In the genomic region with DNA sequence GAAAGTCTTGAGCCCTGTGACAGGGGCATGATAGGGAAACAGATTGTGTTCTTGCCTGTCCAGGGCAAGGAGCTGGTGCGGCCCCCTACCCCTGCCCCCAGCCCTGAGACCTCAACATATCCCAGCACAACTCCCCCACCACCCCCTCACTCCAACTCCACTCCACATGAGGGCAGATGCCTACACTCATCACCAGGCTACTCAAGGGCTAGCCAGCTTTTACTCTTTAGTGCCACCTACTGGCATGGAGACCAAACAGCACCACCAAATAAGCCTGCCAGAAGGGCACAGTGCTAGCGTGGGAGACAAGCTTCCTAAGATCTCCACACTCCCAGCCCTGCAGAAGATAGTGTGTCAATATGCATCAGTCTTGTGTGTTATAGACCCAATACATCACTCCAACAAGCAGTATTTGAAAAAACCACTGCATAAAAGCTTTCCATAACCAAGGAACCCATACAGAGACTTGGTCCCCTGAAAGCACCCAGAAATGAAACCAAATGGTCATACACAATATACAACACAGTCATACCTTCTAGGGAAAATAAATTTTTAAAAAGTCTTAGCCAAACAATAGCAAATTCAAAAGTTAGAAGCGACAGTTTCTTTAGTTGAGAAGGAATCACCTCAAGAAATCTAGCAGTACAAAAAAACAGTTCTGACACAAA, we compare ENCODE assay signal across 8 cellular contexts.
A peak's percentile ranks its signal among the peaks of the same experiment; 100 is the strongest.
DNase-seq lines count a peak whose midpoint lies in the region; ATAC-seq and TF ChIP-seq lines count a peak whose summit lies in the region.

No MANE protein-coding gene starts in this region.

- H3K27me3 ChIP-seq in AG04450 (ENCODE audit: control insufficient read depth, insufficient read depth, low read length) (no peaks in the 10 kb centered on the region), NT2/D1 (ENCODE audit: insufficient read depth, insufficient read length) (no peaks in the 10 kb centered on the region)

- H3K27ac Mint-ChIP-seq in glutamatergic neuron (ENCODE audit: unreplicated experiment), result no peak overlapping the region

- peak overlapping the region; percentile 11 for H3K4me3 Mint-ChIP-seq in activated T-cell treated with anti-CD3 and anti-CD28 coated beads, Interleukin-2, amount 50 U/mL, for 4 hours
- no peak overlapping the region for H3K4me3 Mint-ChIP-seq in glutamatergic neuron (ENCODE audit: unreplicated experiment)

- peaks cover 18% of the 10 kb centered on the region for H3K27me3 Mint-ChIP-seq in activated T-cell treated with anti-CD3 and anti-CD28 coated beads, Interleukin-2, amount 50 U/mL, for 4 hours (ENCODE audit: low read depth)
- no peaks in the 10 kb centered on the region for H3K27me3 Mint-ChIP-seq in glutamatergic neuron (ENCODE audit: unreplicated experiment)

- H3K27ac ChIP-seq in AG04450 (ENCODE audit: low read depth, low read length), result no peak overlapping the region

- H3K9me3 ChIP-seq in AG04450 (ENCODE audit: control insufficient read depth, insufficient read depth, low read length) (peaks cover 3% of the 10 kb centered on the region; the same call in 1 of the 2 replicates), NT2/D1 (ENCODE audit: insufficient read depth, low read length) (peaks cover 3% of the 10 kb centered on the region; the same call in 1 of the 2 replicates)

- DNase-seq in AG04450 (ENCODE audit: low read depth, low spot score) (no peak), NT2/D1 (ENCODE audit: low read depth, low spot score) (peak; percentile 38), glutamatergic neuron (peak; percentile 29), occipital lobe (lab: John Stamatoyannopoulos, UW) (no peak)
- DNase-seq in activated T-cell treated with anti-CD3 and anti-CD28 coated beads, Interleukin-2, amount 50 U/mL, for 4 hours, result peak; percentile 51
- peak; percentile 25 to 28 for DNase-seq in stimulated activated CD4-positive, alpha-beta T cell treated with anti-CD3 and anti-CD28 coated beads, Interleukin-12 subunit alpha, Interleukin-12 subunit beta, amount 100 ng/mL, for 24 hours (ENCODE audit: low read depth in 2 of 2)

- POLR2A ChIA-PET in AG04450 (lab: Yijun Ruan, JAX), result no interaction called here

- no peaks in the 10 kb centered on the region for H3K36me3 ChIP-seq in NT2/D1 (ENCODE audit: insufficient read depth, insufficient read length, low read length)

- no peaks in the 10 kb centered on the region for H3K4me1 ChIP-seq in NT2/D1 (ENCODE audit: insufficient read depth, insufficient read length)

- no peaks in the 10 kb centered on the region for H3K9me3 Mint-ChIP-seq in activated T-cell treated with anti-CD3 and anti-CD28 coated beads, Interleukin-2, amount 50 U/mL, for 4 hours
- peaks cover 2% of the 10 kb centered on the region for H3K9me3 Mint-ChIP-seq in glutamatergic neuron (ENCODE audit: unreplicated experiment)

- no peak overlapping the region for H3K9ac ChIP-seq in NT2/D1 (ENCODE audit: insufficient read length, low read depth)

- H3K36me3 Mint-ChIP-seq in activated T-cell treated with anti-CD3 and anti-CD28 coated beads, Interleukin-2, amount 50 U/mL, for 4 hours (ENCODE audit: insufficient read depth), result no peaks in the 10 kb centered on the region
- H3K36me3 Mint-ChIP-seq in glutamatergic neuron (ENCODE audit: unreplicated experiment), result peaks cover 18% of the 10 kb centered on the region

- TF ChIP-seq CTCF in AG04450 (IDR thresholded peaks at IDR 0.05; ENCODE audit: low read depth, low read length) (peak; percentile 63), glutamatergic neuron (IDR thresholded peaks at IDR 0.05; ENCODE audit: partially characterized antibody, unreplicated experiment) (peak; percentile 61)

- peaks cover 17% of the 10 kb centered on the region for H3K4me1 Mint-ChIP-seq in activated T-cell treated with anti-CD3 and anti-CD28 coated beads, Interleukin-2, amount 50 U/mL, for 4 hours (ENCODE audit: low read depth)
- no peaks in the 10 kb centered on the region for H3K4me1 Mint-ChIP-seq in glutamatergic neuron (ENCODE audit: low read depth, unreplicated experiment)

- ATAC-seq in GM18517 (IDR thresholded peaks at IDR 0.05; ENCODE audit: unreplicated experiment), result peak; percentile 81
- ATAC-seq in HG03025 (IDR thresholded peaks at IDR 0.05; ENCODE audit: low FRiP score, unreplicated experiment), result peak; percentile 82
- ATAC-seq in activated T-cell treated with anti-CD3 and anti-CD28 coated beads, Interleukin-2, amount 50 U/mL, for 4 hours, result peak; percentile 88 to 94

- CTCF ChIA-PET in AG04450 (lab: Charles Lee), result interaction anchor here (0.7 to 1.8 kb wide), 16 partner anchors 12 to 233 kb away, joined by 3 to 38 read pairs (median 5); no protein-coding TSS in a partner anchor

- H3K4me3 ChIP-seq in AG04450 (ENCODE audit: low read depth, low read length), result no peak overlapping the region
- H3K4me3 ChIP-seq in NT2/D1 (ENCODE audit: insufficient read length, low read depth), result no peak overlapping the region

Comparison
In these comparisons a context has a peak if more than half of its experiments do, and no peak if none do; other contexts are left out.
1. DNase-seq: peak in NT2/D1 (single experiment), activated T-cell treated with anti-CD3 and anti-CD28 coated beads, Interleukin-2, amount 50 U/mL, for 4 hours (single experiment), glutamatergic neuron (single experiment) and stimulated activated CD4-positive, alpha-beta T cell treated with anti-CD3 and anti-CD28 coated beads, Interleukin-12 subunit alpha, Interleukin-12 subunit beta, amount 100 ng/mL, for 24 hours (2 of 2); none in AG04450 (single experiment) and occipital lobe (single experiment).
2. Peak in every context shown above with its lines, with median percentiles within 50 percentile points of each other: ATAC-seq.